ENCODE assay signal across 8 cellular contexts in genomic region chr3:38136807-38137614, GRCh38. TPM values are rescaled to one million over a fixed set of nuclear protein-coding genes. Genes with fewer than 3 reads are reported as not detected.
DNase-seq lines count a peak whose midpoint lies in the region; TF ChIP-seq lines count a peak whose summit lies in the region.

Gene ACAA1 (minus strand): TSS chr3:38137127. CDS start chr3:38137035, 92 bp downstream.

- DNase-seq in CMK (ENCODE audit: low read depth), result peak; percentile 98
- peak; percentile 98 for DNase-seq in GM20000 (ENCODE audit: low spot score)
- DNase-seq in HT-29 (ENCODE audit: low spot score), result peak; percentile 97
- DNase-seq in NOMO-1 (lab: John Stamatoyannopoulos, UW; ENCODE audit: unreplicated experiment in 2 of 2), result peak; percentile 99
- DNase-seq in effector CD8-positive, alpha-beta T cell (lab: John Stamatoyannopoulos, UW), result peak; percentile 94
- peak; percentile 99 for DNase-seq in lung microvascular endothelial cell (ENCODE audit: low read depth in 2 of 2)
- DNase-seq in stimulated activated CD4-positive, alpha-beta T cell treated with anti-CD3 and anti-CD28 coated beads, TNF-alpha, amount 100 ng/mL, for 48 hours (ENCODE audit: low read depth in 3 of 3), result peak; percentile 96 to 99 (median 97)

- POLR2A ChIA-PET in activated CD8-positive, alpha-beta memory T cell treated with anti-CD3 and anti-CD28 coated beads for 36 hours (lab: Charles Lee), result interaction anchor here (0.8 to 5.0 kb wide), 7 partner anchors 20 to 118 kb away, joined by 3 to 86 read pairs (median 4); partner anchors contain the start of genes DLEC1 and OXSR1

- TF ChIP-seq CTCF in GM20000 (IDR thresholded peaks at IDR 0.05; ENCODE audit: extremely low read depth, missing control alignments), result no peak

- CTCF ChIA-PET in activated CD8-positive, alpha-beta memory T cell treated with anti-CD3 and anti-CD28 coated beads for 36 hours (lab: Charles Lee), result interaction anchor here (0.8 to 2.5 kb wide), 5 partner anchors 21 to 209 kb away, joined by 3 to 13 read pairs (median 4); partner anchors contain the start of genes OXSR1 and XYLB

RNA-seq across cellular contexts. Expression of gene ACAA1, which starts in this region (rescaled TPM):
- total RNA-seq in HT-29 (2014; rRNA removed; shearing (Covaris generic)), result 71.9 and 84.7 TPM in 2 replicates
- 10 to 100 TPM; 73.5 to 75.3 TPM for total RNA-seq in activated CD8-positive, alpha-beta memory T cell treated with anti-CD3 and anti-CD28 coated beads for 36 hours
- 32.5 and 32.9 TPM in 2 replicates for total RNA-seq in lung microvascular endothelial cell

Comparison
In these comparisons a context has a peak if more than half of its experiments do, and no peak if none do; other contexts are left out.
1. Peak in every context shown above with its lines: DNase-seq.